ENCODE assay signal across 8 cellular contexts in the genomic region with DNA sequence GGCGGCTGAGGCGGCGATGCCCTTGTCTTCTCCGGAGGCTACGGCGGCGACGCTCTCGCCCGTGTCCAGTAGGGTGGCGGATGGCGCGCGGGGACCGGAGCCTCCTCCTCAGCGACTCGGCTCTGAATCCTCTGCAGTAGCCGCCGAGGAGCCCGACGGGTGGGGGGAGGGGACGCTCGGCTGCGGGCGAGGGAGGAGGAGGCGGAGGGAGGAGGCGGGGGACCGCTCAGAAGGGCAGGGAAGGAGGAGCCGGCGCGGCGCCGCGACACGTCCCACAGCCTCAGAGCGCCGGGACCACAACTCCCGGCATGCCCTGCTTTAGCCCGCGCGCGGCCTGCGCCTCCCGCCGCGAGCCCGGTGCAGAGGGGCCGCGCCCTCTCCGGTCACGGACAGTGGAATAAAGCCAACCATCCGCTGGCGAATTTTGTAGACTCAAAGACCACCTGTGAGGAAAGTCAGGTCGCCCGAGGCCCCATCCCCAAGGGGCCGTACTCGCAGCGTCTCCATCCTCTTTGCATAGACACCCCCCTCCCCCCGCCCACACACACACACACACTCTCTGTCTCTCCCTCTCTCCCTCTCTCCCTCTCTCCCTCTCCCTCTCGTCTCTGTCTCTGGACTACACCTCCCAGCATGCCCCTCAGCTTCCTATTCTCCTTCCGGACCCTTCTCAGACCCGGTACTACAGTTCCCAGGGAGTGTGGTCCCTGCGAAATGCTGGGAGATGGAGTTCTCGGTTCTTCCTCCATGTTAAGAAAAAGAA. TPM values are rescaled to one million over a fixed set of nuclear protein-coding genes. Genes with fewer than 3 reads are reported as not detected.
DNase-seq lines count a peak whose midpoint lies in the region; ATAC-seq, FAIRE-seq and TF ChIP-seq lines count a peak whose summit lies in the region.

TSS of gene FAM168A (minus strand) at position 157 of the 763 bp plus-strand sequence. CDS start 129,638 bp downstream, outside the sequence.

- no peaks in the 10 kb centered on the region for H3K9me3 ChIP-seq in CD4-positive, alpha-beta T cell (ENCODE audit: control insufficient read depth, low read length)
- no peaks in the 10 kb centered on the region for H3K9me3 ChIP-seq in HepG2 (ENCODE audit: low read length)

- 0 out of 2 replicates have a peak, but pooled peaks have one; percentile 49 for TF ChIP-seq RAD21 in HepG2 (CRISPR knock-in tag; IDR thresholded peaks at IDR 0.05)

- no peaks in the 10 kb centered on the region for H3K9me3 Mint-ChIP-seq in CD4-positive, alpha-beta T cell

- intact Hi-C loops in CD4-positive, alpha-beta T cell (cut with DNase I, micrococcal nuclease), result loop anchor here (1.0 to 10.0 kb wide), 11 partner anchors 49 to 1347 kb away; partner anchors contain the start of genes C2CD3 (in 1 of the 2), COA4 (in 1 of the 2), FCHSD2 (in 1 of the 2) and LIPT2 (in 1 of the 2)
- intact Hi-C loops in HepG2 (cut with micrococcal nuclease; ENCODE audit: unreplicated experiment), result no loop called here

- DNase-seq in CD4-positive, alpha-beta T cell, result peak; percentile 87 to 94 (median 92)
- DNase-seq in NCI-H82 (lab: John Stamatoyannopoulos, UW), result peak; percentile 98
- peak; percentile 91 to 93 for DNase-seq in activated CD4-positive, alpha-beta T cell treated with anti-CD3 and anti-CD28 coated beads, Interleukin-2, amount 50 U/mL, for 48 hours
- peak; percentile 87 to 95 for DNase-seq in dermis microvascular lymphatic vessel endothelial cell (ENCODE audit: low read depth in 2 of 2)
- DNase-seq in HepG2 (ENCODE audit: low spot score), result peak; percentile 97
- peak; percentile 93 for DNase-seq in stimulated activated CD4-positive, alpha-beta T cell treated with anti-CD3 and anti-CD28 coated beads, Interleukin-4, amount 100 ng/mL, for 1 hour

- peak within 1 kb of the TSS; percentile 86 for H2AFZ ChIP-seq in HepG2 (ENCODE audit: low read length)

- H3K4me1 ChIP-seq in HepG2 (ENCODE audit: insufficient read depth, low read length), result peaks cover 54% of the 10 kb centered on the region

- peak in 1 of 2 experiments; percentile 15; a peak in 1 of 4 replicates for TF ChIP-seq EP300 in HepG2 (IDR thresholded peaks at IDR 0.05; ENCODE audit: low read depth in 2 of 2, low read length in 2 of 2)
- TF ChIP-seq EP300 in HepG2 (CRISPR knock-in tag; IDR thresholded peaks at IDR 0.05; ENCODE audit: borderline replicate concordance), result no peak

- peak; percentile 8 for TF ChIP-seq CTCF in CD4-positive, alpha-beta T cell (IDR thresholded peaks at IDR 0.05)
- peak; percentile 25; the same call in 1 of the 2 replicates for TF ChIP-seq CTCF in HepG2 (CRISPR knock-in tag; IDR thresholded peaks at IDR 0.05)

- peaks cover 8% of the 10 kb centered on the region for H3K36me3 Mint-ChIP-seq in CD4-positive, alpha-beta T cell (ENCODE audit: low read depth)

- CTCF ChIA-PET in CD4-positive, alpha-beta T cell (lab: Charles Lee), result interaction anchor here (0.7 to 1.6 kb wide), 6 partner anchors 12 to 247 kb away, joined by 3 to 7 read pairs (median 4); no protein-coding TSS in a partner anchor
- CTCF ChIA-PET in HepG2 (lab: Yijun Ruan, JAX; ENCODE audit: low intra/inter-chr PET ratio, low total read pairs), result no interaction called here

- H3K36me3 ChIP-seq in HepG2 (replicated peaks in 1 of 2; ENCODE audit: control insufficient read depth in 1 of 2, insufficient read depth in 2 of 2, low read length in 2 of 2), result no peaks in the 10 kb centered on the region

- peak within 1 kb of the TSS; percentile 97 for H3K27ac Mint-ChIP-seq in CD4-positive, alpha-beta T cell

- H3K4me3 ChIP-seq in HepG2 (replicated peaks in 1 of 3; ENCODE audit: insufficient read depth in 1 of 3, low read depth in 2 of 3, low read length in 3 of 3), result peak within 1 kb of the TSS; percentile 69 to 87 (median 71)

- no TSS peak for BruUV-seq in HepG2 (replicated peaks; lab: Mats Ljungman, UMichigan)

- no peaks in the 10 kb centered on the region for H3K27me3 ChIP-seq in CD4-positive, alpha-beta T cell (ENCODE audit: control insufficient read depth, insufficient read depth, low read length)
- H3K27me3 ChIP-seq in HepG2 (ENCODE audit: control insufficient read depth in 1 of 2, insufficient read depth in 2 of 2, low read length in 2 of 2), result no peaks in the 10 kb centered on the region; a peak in 1 of 5 replicates

- H3K79me2 ChIP-seq in HepG2 (ENCODE audit: insufficient read depth, low read length), result peaks cover 40% of the 10 kb centered on the region

- 2% methylated on average over 11 of the region's 64 CpGs for WGBS in HepG2 (ENCODE audit: low lambda C conversion rate)

- peak; percentile 88 for ATAC-seq in CD4-positive, alpha-beta T cell (ENCODE audit: poor library complexity)
- ATAC-seq in GM19397 (IDR thresholded peaks at IDR 0.05; ENCODE audit: unreplicated experiment) (peak; percentile 94), HG03571 (IDR thresholded peaks at IDR 0.05; ENCODE audit: unreplicated experiment) (peak; percentile 93), HepG2 (peak; percentile 97)

- peak within 1 kb of the TSS; percentile 77 for H3K27ac ChIP-seq in CD4-positive, alpha-beta T cell (ENCODE audit: low read depth, low read length)
- peak within 1 kb of the TSS; percentile 59 for H3K27ac ChIP-seq in HepG2 (ENCODE audit: extremely low read length, insufficient read depth, low read length)

- peak within 1 kb of the TSS; percentile 65 for H3K9ac ChIP-seq in HepG2 (ENCODE audit: insufficient read depth, low read depth, low read length)

- peak within 1 kb of the TSS; percentile 95 for H3K4me2 ChIP-seq in HepG2 (ENCODE audit: low read depth, low read length)

- TF ChIP-seq POLR2A in HepG2 (IDR thresholded peaks at IDR 0.05; ENCODE audit: insufficient read depth in 1 of 2, low read depth in 2 of 2, low read length in 2 of 2), result peak; percentile 50 to 68

- POLR2A ChIA-PET in CD4-positive, alpha-beta T cell (lab: Charles Lee), result interaction anchor here (0.6 to 1.6 kb wide), 17 partner anchors 8 to 1669 kb away, joined by 3 to 18 read pairs (median 3); partner anchors contain the start of genes C2CD3, FCHSD2, MRPL48 and PLEKHB1
- POLR2A ChIA-PET in HepG2 (lab: Yijun Ruan, JAX), result interaction anchor here (0.6 to 1.5 kb wide), 8 partner anchors 9 to 274 kb away, joined by 3 to 5 read pairs (median 4); partner anchors contain the start of gene MRPL48

- in situ Hi-C loops in HepG2 (cut with HindIII; ENCODE audit: extremely low pct_ligation_motif_present, low pct_unique_long_range_greater_than_20kb), result no loop called here

- no peaks in the 10 kb centered on the region for H4K20me1 ChIP-seq in HepG2 (ENCODE audit: insufficient read depth, low read length)

- peak within 1 kb of the TSS; percentile 95 for H3K4me3 Mint-ChIP-seq in CD4-positive, alpha-beta T cell

- H3K4me1 Mint-ChIP-seq in CD4-positive, alpha-beta T cell (ENCODE audit: low read depth), result peaks cover 47% of the 10 kb centered on the region

- FAIRE-seq in HepG2 (lab: Jason Lieb, UNC), result peak; percentile 85

- H3K27me3 Mint-ChIP-seq in CD4-positive, alpha-beta T cell, result no peaks in the 10 kb centered on the region

TF ChIP-seq in HepG2, 621 proteins besides CTCF, POLR2A, EP300 and RAD21 (continues in another document):
- TF ChIP-seq SATB2 (CRISPR knock-in tag; IDR thresholded peaks at IDR 0.05) (no peak), ZBTB20 (CRISPR knock-in tag; IDR thresholded peaks at IDR 0.05; ENCODE audit: borderline replicate concordance, low read depth) (peak; percentile 21; the same call in 1 of the 2 replicates), XRCC5 (optimal IDR thresholded peaks at IDR 0.05; ENCODE audit: low read length) (peak; percentile 54), DNMT1 (CRISPR knock-in tag; IDR thresholded peaks at IDR 0.05) (no peak), HNRNPUL1 (IDR thresholded peaks at IDR 0.05; ENCODE audit: low read depth, low read length) (no peak)
- TF ChIP-seq, protein P1, sequence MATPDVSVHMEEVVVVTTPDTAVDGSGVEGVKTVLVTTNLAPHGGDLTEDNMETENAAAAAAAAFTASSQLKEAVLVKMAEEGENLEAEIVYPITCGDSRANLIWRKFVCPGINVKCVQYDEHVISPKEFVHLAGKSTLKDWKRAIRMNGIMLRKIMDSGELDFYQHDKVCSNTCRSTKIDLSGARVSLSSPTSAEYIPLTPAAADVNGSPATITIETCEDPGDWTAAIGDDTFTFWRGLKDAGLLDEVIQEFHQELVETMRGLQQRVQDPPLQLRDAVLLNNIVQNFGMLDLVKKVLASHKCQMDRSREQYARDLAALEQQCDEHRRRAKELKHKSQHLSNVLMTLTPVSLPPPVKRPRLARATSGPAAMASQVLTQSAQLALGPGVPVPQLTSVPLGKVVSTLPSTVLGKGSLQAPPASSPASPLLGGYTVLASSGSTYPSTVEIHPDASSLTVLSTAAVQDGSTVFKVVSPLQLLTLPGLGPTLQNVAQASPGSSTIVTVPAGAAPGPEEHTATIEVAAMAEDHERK (CRISPR knock-in tag; IDR thresholded peaks at IDR 0.05; ENCODE audit: low read depth), result peak; percentile 69

RNA-seq across cellular contexts. Expression of gene FAM168A, which starts in this region (rescaled TPM):
- total RNA-seq in CD4-positive, alpha-beta T cell, result 10 to 100 TPM; 17.9 to 19.4 TPM
- 8.0 and 10.9 TPM in 2 replicates for total RNA-seq in dermis microvascular lymphatic vessel endothelial cell
- total RNA-seq in HepG2 (2016; rRNA removed; fragmentation: Illumina TruSeq; extraction: Trizol), result 13.9 and 15.0 TPM in 2 replicates
- total RNA-seq in HepG2 (2016; cell fraction: cytosol; rRNA removed; fragmentation: Illumina TruSeq; extraction: Trizol; ENCODE audit: low read depth), result 0.91 and 0.97 TPM in 2 replicates
- 14.3 and 14.4 TPM in 2 replicates for total RNA-seq in HepG2 (2016; cell fraction: insoluble cytoplasmic fraction; rRNA removed; fragmentation: Illumina TruSeq; extraction: Trizol)
- total RNA-seq in HepG2 (2016; cell fraction: membrane; rRNA removed; fragmentation: Illumina TruSeq; extraction: Trizol), result 6.4 and 7.1 TPM in 2 replicates
- 13.5 and 14.9 TPM in 2 replicates for total RNA-seq in HepG2 (2016; cell fraction: nucleus; rRNA removed; fragmentation: Illumina TruSeq; extraction: Trizol)
- polyA plus RNA-seq in HepG2 (2011; rRNA removed), result 15.8 and 17.5 TPM in 2 replicates
- 7.8 and 8.6 TPM in 2 replicates for polyA plus RNA-seq in HepG2 (2011; cell fraction: cytosol; rRNA removed)
- polyA plus RNA-seq in HepG2 (2011; cell fraction: nucleus; rRNA removed), result 24.2 and 33.5 TPM in 2 replicates
- 14.4 and 14.7 TPM in 2 replicates for polyA plus RNA-seq in HepG2 (2012)
- 0.77 and 0.78 TPM in 2 replicates for polyA plus RNA-seq in HepG2 (2016; cell fraction: cytosol; fragmentation: Illumina TruSeq; extraction: Trizol; ENCODE audit: low read depth)
- 11.3 and 13.2 TPM in 2 replicates for polyA plus RNA-seq in HepG2 (2016; cell fraction: insoluble cytoplasmic fraction; fragmentation: Illumina TruSeq; extraction: Trizol; ENCODE audit: low read depth)
- polyA plus RNA-seq in HepG2 (2016; cell fraction: membrane; fragmentation: Illumina TruSeq; extraction: Trizol; ENCODE audit: low read depth), result 3.0 and 3.2 TPM in 2 replicates
- polyA plus RNA-seq in HepG2 (2016; cell fraction: nucleus; fragmentation: Illumina TruSeq; extraction: Trizol; ENCODE audit: insufficient read depth, low read depth), result 16.9 and 17.7 TPM in 2 replicates
- 28.4 and 45.6 TPM in 2 replicates for polyA minus RNA-seq in HepG2 (2011; rRNA and poly(A)+ RNA removed; ENCODE audit: low replicate concordance)
- polyA minus RNA-seq in HepG2 (2011; cell fraction: cytosol; rRNA and poly(A)+ RNA removed), result 12.5 and 15.3 TPM in 2 replicates
- polyA minus RNA-seq in HepG2 (2011; cell fraction: nucleus; rRNA and poly(A)+ RNA removed), result 15.4 and 17.0 TPM in 2 replicates

Comparison
In these comparisons a context has a peak if more than half of its experiments do, and no peak if none do; other contexts are left out.
1. Peak in every context shown above with its lines: DNase-seq, ATAC-seq, H3K4me3 ChIP-seq and H3K27ac ChIP-seq.